In genomic region chr1:91500756-91501526, GRCh38 we compare ENCODE assay signal across 1 cellular context.
TF ChIP-seq lines count a peak whose summit lies in the region.

CDC7 (plus strand) TSS chr1:91500851; CDS start chr1:91501717, 866 bp downstream.

TF ChIP-seq in HEK293, 187 proteins besides CTCF, POLR2A, EP300 and RAD21 (continued from another document and continues in another):
- TF ChIP-seq, protein P1, sequence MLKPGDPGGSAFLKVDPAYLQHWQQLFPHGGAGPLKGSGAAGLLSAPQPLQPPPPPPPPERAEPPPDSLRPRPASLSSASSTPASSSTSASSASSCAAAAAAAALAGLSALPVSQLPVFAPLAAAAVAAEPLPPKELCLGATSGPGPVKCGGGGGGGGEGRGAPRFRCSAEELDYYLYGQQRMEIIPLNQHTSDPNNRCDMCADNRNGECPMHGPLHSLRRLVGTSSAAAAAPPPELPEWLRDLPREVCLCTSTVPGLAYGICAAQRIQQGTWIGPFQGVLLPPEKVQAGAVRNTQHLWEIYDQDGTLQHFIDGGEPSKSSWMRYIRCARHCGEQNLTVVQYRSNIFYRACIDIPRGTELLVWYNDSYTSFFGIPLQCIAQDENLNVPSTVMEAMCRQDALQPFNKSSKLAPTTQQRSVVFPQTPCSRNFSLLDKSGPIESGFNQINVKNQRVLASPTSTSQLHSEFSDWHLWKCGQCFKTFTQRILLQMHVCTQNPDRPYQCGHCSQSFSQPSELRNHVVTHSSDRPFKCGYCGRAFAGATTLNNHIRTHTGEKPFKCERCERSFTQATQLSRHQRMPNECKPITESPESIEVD (tag by site-specific recombination; IDR thresholded peaks at IDR 0.05) = 0 out of 2 replicates have a peak, but pooled peaks have one; percentile 32
- TF ChIP-seq ZNF155 (tag by site-specific recombination; IDR thresholded peaks at IDR 0.05) = no peak
- TF ChIP-seq ZNF704 (tag by site-specific recombination; IDR thresholded peaks at IDR 0.05) = 0 out of 2 replicates have a peak, but pooled peaks have one; percentile 41
- TF ChIP-seq, protein P2, sequence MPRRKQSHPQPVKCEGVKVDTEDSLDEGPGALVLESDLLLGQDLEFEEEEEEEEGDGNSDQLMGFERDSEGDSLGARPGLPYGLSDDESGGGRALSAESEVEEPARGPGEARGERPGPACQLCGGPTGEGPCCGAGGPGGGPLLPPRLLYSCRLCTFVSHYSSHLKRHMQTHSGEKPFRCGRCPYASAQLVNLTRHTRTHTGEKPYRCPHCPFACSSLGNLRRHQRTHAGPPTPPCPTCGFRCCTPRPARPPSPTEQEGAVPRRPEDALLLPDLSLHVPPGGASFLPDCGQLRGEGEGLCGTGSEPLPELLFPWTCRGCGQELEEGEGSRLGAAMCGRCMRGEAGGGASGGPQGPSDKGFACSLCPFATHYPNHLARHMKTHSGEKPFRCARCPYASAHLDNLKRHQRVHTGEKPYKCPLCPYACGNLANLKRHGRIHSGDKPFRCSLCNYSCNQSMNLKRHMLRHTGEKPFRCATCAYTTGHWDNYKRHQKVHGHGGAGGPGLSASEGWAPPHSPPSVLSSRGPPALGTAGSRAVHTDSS (tag by site-specific recombination; IDR thresholded peaks at IDR 0.05) = 0 out of 2 replicates have a peak, but pooled peaks have one; percentile 25
- no peak for TF ChIP-seq ZSCAN4 (tag by site-specific recombination; IDR thresholded peaks at IDR 0.05)
- no peak for TF ChIP-seq ZNF302 (tag by site-specific recombination; IDR thresholded peaks at IDR 0.05; ENCODE audit: low read depth)
- TF ChIP-seq, protein P3, sequence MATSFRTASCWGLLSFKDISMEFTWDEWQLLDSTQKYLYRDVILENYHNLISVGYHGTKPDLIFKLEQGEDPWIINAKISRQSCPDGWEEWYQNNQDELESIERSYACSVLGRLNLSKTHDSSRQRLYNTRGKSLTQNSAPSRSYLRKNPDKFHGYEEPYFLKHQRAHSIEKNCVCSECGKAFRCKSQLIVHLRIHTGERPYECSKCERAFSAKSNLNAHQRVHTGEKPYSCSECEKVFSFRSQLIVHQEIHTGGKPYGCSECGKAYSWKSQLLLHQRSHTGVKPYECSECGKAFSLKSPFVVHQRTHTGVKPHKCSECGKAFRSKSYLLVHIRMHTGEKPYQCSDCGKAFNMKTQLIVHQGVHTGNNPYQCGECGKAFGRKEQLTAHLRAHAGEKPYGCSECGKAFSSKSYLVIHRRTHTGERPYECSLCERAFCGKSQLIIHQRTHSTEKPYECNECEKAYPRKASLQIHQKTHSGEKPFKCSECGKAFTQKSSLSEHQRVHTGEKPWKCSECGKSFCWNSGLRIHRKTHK (tag by site-specific recombination; IDR thresholded peaks at IDR 0.05) = no peak
- TF ChIP-seq ZNF362 (tag by site-specific recombination; IDR thresholded peaks at IDR 0.05) = no peak
- no peak for TF ChIP-seq ZNF169 (tag by site-specific recombination; IDR thresholded peaks at IDR 0.05)
- no peak for TF ChIP-seq ZNF514 (tag by site-specific recombination; IDR thresholded peaks at IDR 0.05)
- TF ChIP-seq ZNF202 (tag by site-specific recombination; IDR thresholded peaks at IDR 0.05; ENCODE audit: borderline replicate concordance) = no peak
- TF ChIP-seq ZBTB26 (tag by site-specific recombination; optimal IDR thresholded peaks at IDR 0.05) = peak; percentile 82
- TF ChIP-seq PRDM2 (tag by site-specific recombination; IDR thresholded peaks at IDR 0.05; ENCODE audit: borderline replicate concordance) = no peak
- TF ChIP-seq, protein P4, sequence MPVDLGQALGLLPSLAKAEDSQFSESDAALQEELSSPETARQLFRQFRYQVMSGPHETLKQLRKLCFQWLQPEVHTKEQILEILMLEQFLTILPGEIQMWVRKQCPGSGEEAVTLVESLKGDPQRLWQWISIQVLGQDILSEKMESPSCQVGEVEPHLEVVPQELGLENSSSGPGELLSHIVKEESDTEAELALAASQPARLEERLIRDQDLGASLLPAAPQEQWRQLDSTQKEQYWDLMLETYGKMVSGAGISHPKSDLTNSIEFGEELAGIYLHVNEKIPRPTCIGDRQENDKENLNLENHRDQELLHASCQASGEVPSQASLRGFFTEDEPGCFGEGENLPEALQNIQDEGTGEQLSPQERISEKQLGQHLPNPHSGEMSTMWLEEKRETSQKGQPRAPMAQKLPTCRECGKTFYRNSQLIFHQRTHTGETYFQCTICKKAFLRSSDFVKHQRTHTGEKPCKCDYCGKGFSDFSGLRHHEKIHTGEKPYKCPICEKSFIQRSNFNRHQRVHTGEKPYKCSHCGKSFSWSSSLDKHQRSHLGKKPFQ (tag by site-specific recombination; IDR thresholded peaks at IDR 0.05) = no peak
- TF ChIP-seq ZNF521 (tag by site-specific recombination; IDR thresholded peaks at IDR 0.05) = no peak
- TF ChIP-seq ZNF48 (tag by site-specific recombination; IDR thresholded peaks at IDR 0.05) = no peak
- no peak for TF ChIP-seq ZNF670 (tag by site-specific recombination; IDR thresholded peaks at IDR 0.05; ENCODE audit: low read depth)
- peak; percentile 93 for TF ChIP-seq INSM2 (tag by site-specific recombination; IDR thresholded peaks at IDR 0.05)
- peak; percentile 55; the same call in 1 of the 2 replicates for TF ChIP-seq OSR2 (tag by site-specific recombination; IDR thresholded peaks at IDR 0.05)
- TF ChIP-seq, protein P5, sequence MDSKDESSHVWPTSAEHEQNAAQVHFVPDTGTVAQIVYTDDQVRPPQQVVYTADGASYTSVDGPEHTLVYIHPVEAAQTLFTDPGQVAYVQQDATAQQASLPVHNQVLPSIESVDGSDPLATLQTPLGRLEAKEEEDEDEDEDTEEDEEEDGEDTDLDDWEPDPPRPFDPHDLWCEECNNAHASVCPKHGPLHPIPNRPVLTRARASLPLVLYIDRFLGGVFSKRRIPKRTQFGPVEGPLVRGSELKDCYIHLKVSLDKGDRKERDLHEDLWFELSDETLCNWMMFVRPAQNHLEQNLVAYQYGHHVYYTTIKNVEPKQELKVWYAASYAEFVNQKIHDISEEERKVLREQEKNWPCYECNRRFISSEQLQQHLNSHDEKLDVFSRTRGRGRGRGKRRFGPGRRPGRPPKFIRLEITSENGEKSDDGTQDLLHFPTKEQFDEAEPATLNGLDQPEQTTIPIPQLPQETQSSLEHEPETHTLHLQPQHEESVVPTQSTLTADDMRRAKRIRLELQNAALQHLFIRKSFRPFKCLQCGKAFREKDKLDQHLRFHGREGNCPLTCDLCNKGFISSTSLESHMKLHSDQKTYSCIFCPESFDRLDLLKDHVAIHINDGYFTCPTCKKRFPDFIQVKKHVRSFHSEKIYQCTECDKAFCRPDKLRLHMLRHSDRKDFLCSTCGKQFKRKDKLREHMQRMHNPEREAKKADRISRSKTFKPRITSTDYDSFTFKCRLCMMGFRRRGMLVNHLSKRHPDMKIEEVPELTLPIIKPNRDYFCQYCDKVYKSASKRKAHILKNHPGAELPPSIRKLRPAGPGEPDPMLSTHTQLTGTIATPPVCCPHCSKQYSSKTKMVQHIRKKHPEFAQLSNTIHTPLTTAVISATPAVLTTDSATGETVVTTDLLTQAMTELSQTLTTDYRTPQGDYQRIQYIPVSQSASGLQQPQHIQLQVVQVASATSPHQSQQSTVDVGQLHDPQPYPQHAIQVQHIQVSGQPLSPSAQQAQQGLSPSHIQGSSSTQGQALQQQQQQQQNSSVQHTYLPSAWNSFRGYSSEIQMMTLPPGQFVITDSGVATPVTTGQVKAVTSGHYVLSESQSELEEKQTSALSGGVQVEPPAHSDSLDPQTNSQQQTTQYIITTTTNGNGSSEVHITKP (tag by site-specific recombination; IDR thresholded peaks at IDR 0.05) = peak; percentile 99
- TF ChIP-seq ZNF292 (tag by site-specific recombination; IDR thresholded peaks at IDR 0.05; ENCODE audit: borderline replicate concordance, low read depth) = no peak
- TF ChIP-seq WT1 (tag by site-specific recombination; IDR thresholded peaks at IDR 0.05) = no peak
- TF ChIP-seq ZNF140 (tag by site-specific recombination; IDR thresholded peaks at IDR 0.05) = no peak
